ENCODE assay signal across 1 cellular context in genomic region chr9:31639444-31639843, GRCh38.
TF ChIP-seq lines count a peak whose summit lies in the region.

No MANE protein-coding gene starts in this region.

TF ChIP-seq in WTC11, 78 proteins besides CTCF, POLR2A, EP300 and RAD21 (continued from another document):
- TF ChIP-seq AFF4 (CRISPR knock-in tag; IDR thresholded peaks at IDR 0.05; ENCODE audit: borderline replicate concordance), result no peak
- TF ChIP-seq PRRX2 (CRISPR knock-in tag; IDR thresholded peaks at IDR 0.05), result no peak
- TF ChIP-seq ESRRA (CRISPR knock-in tag; IDR thresholded peaks at IDR 0.05; ENCODE audit: borderline replicate concordance), result no peak
- TF ChIP-seq ZNF423 (CRISPR knock-in tag; IDR thresholded peaks at IDR 0.05), result no peak
